Comparison of ENCODE assay signal across 19 cellular contexts in genomic region chr11:117017456-117017855, GRCh38.
"Had no signal": no experiment of that assay in that cellular context is flagged by ENCODE, and none has a peak within 500 bp of the region (broad histone marks: within the 10 kb centered on the region; RNA-seq: fewer than 3 reads in every experiment).

No MANE protein-coding gene starts in this region.

- H3K36me3 ChIP-seq: brain microvascular endothelial cell, esophagus squamous epithelium, upper lobe of left lung had no signal

- H3K4me3 ChIP-seq: coronary artery, esophagus squamous epithelium, hepatocyte, neural progenitor cell, testis, upper lobe of left lung had no signal

- H3K9me3 Mint-ChIP-seq: naive thymus-derived CD4-positive, alpha-beta T cell; neural progenitor cell; stimulated activated memory B cell treated with anti-CD40 and anti-IgM and Interleukin-4, amounts not matched to agents 10 μg/mL and 1 μg/mL and 100 μg/mL, for 72 hours had no signal

- H3K27ac ChIP-seq: brain microvascular endothelial cell, coronary artery, esophagus squamous epithelium, hepatocyte, neural progenitor cell, testis, upper lobe of left lung, VCaP had no signal

- H3K4me3 Mint-ChIP-seq: naive thymus-derived CD4-positive, alpha-beta T cell; neural progenitor cell; stimulated activated memory B cell treated with anti-CD40 and anti-IgM and Interleukin-4, amounts not matched to agents 10 μg/mL and 1 μg/mL and 100 μg/mL, for 72 hours had no signal

- H3K36me3 Mint-ChIP-seq: stimulated activated memory B cell treated with anti-CD40 and anti-IgM and Interleukin-4, amounts not matched to agents 10 μg/mL and 1 μg/mL and 100 μg/mL, for 72 hours had no signal

- H3K27ac Mint-ChIP-seq: neural progenitor cell; stimulated activated memory B cell treated with anti-CD40 and anti-IgM and Interleukin-4, amounts not matched to agents 10 μg/mL and 1 μg/mL and 100 μg/mL, for 72 hours had no signal

- DNase-seq: activated CD4-positive, alpha-beta T cell treated with anti-CD3 and anti-CD28 coated beads for 1 hour; activated CD4-positive, alpha-beta T cell treated with anti-CD3 and anti-CD28 coated beads, Interleukin-2, amount 50 U/mL, for 4 hours; activated naive CD4-positive, alpha-beta T cell treated with Interleukin-2 at 50 U/mL for 16 hours; aorta; brain microvascular endothelial cell; esophagus squamous epithelium; left cardiac atrium; mesendoderm; naive thymus-derived CD4-positive, alpha-beta T cell; stimulated activated CD4-positive, alpha-beta T cell treated with anti-CD3 and anti-CD28 coated beads, Interleukin-4, amount 100 ng/mL, for 24 hours; T-helper 2 cell; testis; upper lobe of left lung had no signal

- H3K9me3 ChIP-seq: esophagus squamous epithelium, testis, upper lobe of left lung had no signal

- H3K9ac ChIP-seq: neural progenitor cell had no signal

- H3K27me3 Mint-ChIP-seq: naive thymus-derived CD4-positive, alpha-beta T cell; stimulated activated memory B cell treated with anti-CD40 and anti-IgM and Interleukin-4, amounts not matched to agents 10 μg/mL and 1 μg/mL and 100 μg/mL, for 72 hours had no signal

- H3K27me3 ChIP-seq: brain microvascular endothelial cell, esophagus squamous epithelium, hepatocyte, neural progenitor cell, testis, upper lobe of left lung had no signal

- ATAC-seq: left cardiac atrium; sciatic nerve; stimulated activated memory B cell treated with anti-CD40 and anti-IgM and Interleukin-4, amounts not matched to agents 10 μg/mL and 1 μg/mL and 100 μg/mL, for 72 hours had no signal

- H2AFZ ChIP-seq: hepatocyte, neural progenitor cell had no signal

- H3K4me2 ChIP-seq: hepatocyte, neural progenitor cell had no signal
